Comparison of ENCODE assay signal across 11 cellular contexts in the genomic region with DNA sequence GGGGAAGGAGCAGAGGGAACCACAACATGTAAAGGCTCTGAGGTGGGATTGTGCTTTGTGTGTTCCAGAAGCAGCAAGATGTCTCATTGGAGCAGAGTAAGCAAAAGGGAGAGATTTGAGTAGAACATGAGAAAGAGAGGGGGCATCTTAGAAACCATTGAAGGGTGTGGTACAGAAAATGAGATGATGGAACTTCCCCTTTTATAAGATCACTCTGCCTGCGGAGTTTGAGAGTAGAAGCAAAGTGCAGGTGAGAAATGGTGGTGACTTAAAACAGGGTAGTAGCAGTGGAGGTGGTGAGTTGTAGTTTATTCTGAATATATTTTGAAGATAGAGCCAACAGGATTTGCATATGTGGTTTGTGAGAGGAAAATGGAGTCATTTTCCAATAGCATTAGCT. TPM values are rescaled to one million over a fixed set of nuclear protein-coding genes. Genes with fewer than 3 reads are reported as not detected.
DNase-seq lines count a peak whose midpoint lies in the region; ATAC-seq and TF ChIP-seq lines count a peak whose summit lies in the region.
"Had no signal": no experiment of that assay in that cellular context is flagged by ENCODE, and none has a peak within 500 bp of the region (broad histone marks: within the 10 kb centered on the region; RNA-seq: fewer than 3 reads in every experiment).

No MANE protein-coding gene starts in this region.

- TF ChIP-seq CTCF in CD14-positive monocyte (IDR thresholded peaks at IDR 0.05), result no peak
- TF ChIP-seq CTCF in progenitor cell of endocrine pancreas (IDR thresholded peaks at IDR 0.05; ENCODE audit: unreplicated experiment), result no peak

- intact Hi-C loops in CD14-positive monocyte (cut with micrococcal nuclease), result no loop called here

- H3K4me1 Mint-ChIP-seq in CD14-positive monocyte, result peaks cover 12% of the 10 kb centered on the region
- H3K4me1 Mint-ChIP-seq in progenitor cell of endocrine pancreas (ENCODE audit: low read depth), result peaks cover 7% of the 10 kb centered on the region

- H3K36me3 Mint-ChIP-seq in CD14-positive monocyte, result peaks cover 0 to 4% of the 10 kb centered on the region in 2 donors
- peaks cover 8% of the 10 kb centered on the region for H3K36me3 Mint-ChIP-seq in progenitor cell of endocrine pancreas (ENCODE audit: insufficient read depth)

- DNase-seq in CD14-positive monocyte (ENCODE audit: low spot score) (no peak), NOMO-1 treated with dmso at 0.1 percent for 144 hours (lab: John Stamatoyannopoulos, UW; ENCODE audit: unreplicated experiment) (peak; percentile 25), GOT3 (lab: John Stamatoyannopoulos, UW) (no peak), progenitor cell of endocrine pancreas (ENCODE audit: low spot score, unreplicated experiment) (no peak), islet precursor cell (no peak), occipital lobe (lab: John Stamatoyannopoulos, UW) (no peak)
- DNase-seq: hippocampal formation; nephron progenitor cell; stimulated activated CD4-positive, alpha-beta T cell treated with anti-CD3 and anti-CD28 coated beads, Interleukin-4, amount 100 ng/mL, for 24 hours had no signal

- H3K27me3 Mint-ChIP-seq in CD14-positive monocyte (ENCODE audit: low read depth in 3 of 3) (no peaks in the 10 kb centered on the region), progenitor cell of endocrine pancreas (no peaks in the 10 kb centered on the region)

- ATAC-seq in GM18861 (IDR thresholded peaks at IDR 0.05; ENCODE audit: unreplicated experiment), result peak; percentile 73
- peak; percentile 68 for ATAC-seq in HG02798 (IDR thresholded peaks at IDR 0.05; ENCODE audit: poor library complexity, unreplicated experiment)

- H3K27ac Mint-ChIP-seq in CD14-positive monocyte (peak overlapping the region; percentile 4 to 62 (median 55)), progenitor cell of endocrine pancreas (no peak overlapping the region)
- H3K27ac Mint-ChIP-seq: nephron progenitor cell had no signal

- H3K4me3 Mint-ChIP-seq in CD14-positive monocyte, result peak overlapping the region in 1 of 2 donors; percentile 27
- no peak overlapping the region for H3K4me3 Mint-ChIP-seq in progenitor cell of endocrine pancreas (ENCODE audit: low read depth)
- H3K4me3 Mint-ChIP-seq: nephron progenitor cell had no signal

- H3K9me3 Mint-ChIP-seq in CD14-positive monocyte, result no peaks in the 10 kb centered on the region
- H3K9me3 Mint-ChIP-seq in progenitor cell of endocrine pancreas (ENCODE audit: low read depth), result no peaks in the 10 kb centered on the region

RNA-seq across cellular contexts. Expression of a gene that starts 56.0 kb away (rescaled TPM):
- 10 to 100 TPM; 17.3 to 18.1 TPM for polyA plus RNA-seq in CD14-positive monocyte
- 32.1 and 32.4 TPM in 2 replicates for total RNA-seq in progenitor cell of endocrine pancreas
- total RNA-seq in occipital lobe, result 37.9 TPM
